In the genomic region with DNA sequence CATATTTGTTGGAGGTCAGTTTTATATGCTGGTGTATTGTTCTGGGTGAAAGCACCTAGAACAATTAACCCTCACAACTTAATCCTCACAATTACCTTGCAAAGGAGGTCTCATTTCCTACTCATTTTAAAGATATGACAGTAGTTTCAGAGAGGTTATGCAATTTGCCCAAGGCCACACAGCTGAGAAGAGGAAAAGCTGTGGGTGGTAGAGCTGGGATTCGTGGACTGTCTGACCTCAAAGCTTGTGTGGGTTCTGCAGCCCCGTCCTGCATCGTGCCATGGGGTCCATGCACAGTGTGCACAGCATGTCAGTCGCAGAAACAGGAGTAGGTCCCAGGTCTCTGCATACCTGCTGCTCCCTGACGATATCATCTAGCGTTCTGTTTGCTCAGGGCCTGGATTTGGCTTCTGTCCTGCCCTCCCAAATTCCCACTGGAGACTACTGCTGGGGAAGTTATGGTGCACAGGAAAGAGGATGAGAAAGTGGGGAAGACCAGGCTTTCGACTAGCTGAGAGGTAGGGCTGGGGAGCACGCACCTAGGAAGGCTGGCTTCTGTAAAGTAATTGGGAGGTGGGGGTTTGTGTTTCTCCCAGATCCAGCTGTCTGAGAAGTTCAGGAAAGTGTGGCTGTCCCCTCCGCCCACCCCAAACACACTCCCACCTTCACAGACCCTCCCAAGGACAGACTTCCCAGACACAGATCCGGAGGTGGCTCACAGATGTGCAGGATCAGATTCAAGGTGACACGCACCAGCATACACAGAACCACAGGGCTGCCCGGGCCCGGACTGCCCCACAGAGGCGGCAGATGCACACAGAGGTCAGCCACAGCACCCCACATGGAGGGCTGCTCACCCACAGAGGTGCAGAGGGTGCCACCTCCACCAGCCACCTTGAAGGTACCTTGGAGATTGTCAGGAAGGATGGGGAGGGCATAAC, we compare ENCODE assay signal across 11 cellular contexts. TPM values are rescaled to one million over a fixed set of nuclear protein-coding genes. Genes with fewer than 3 reads are reported as not detected.
DNase-seq lines count a peak whose midpoint lies in the region; ATAC-seq, FAIRE-seq and TF ChIP-seq lines count a peak whose summit lies in the region.
"Had no signal": no experiment of that assay in that cellular context is flagged by ENCODE, and none has a peak within 500 bp of the region (broad histone marks: within the 10 kb centered on the region; RNA-seq: fewer than 3 reads in every experiment).

No MANE protein-coding gene starts in this region.

- no TSS peak for BruUV-seq in GM12878 (replicated peaks; lab: Mats Ljungman, UMichigan)

- TF ChIP-seq POLR2A in GM12878 (IDR thresholded peaks at IDR 0.05; ENCODE audit: low read depth, low read length): no peak
- TF ChIP-seq POLR2A in testis (IDR thresholded peaks at IDR 0.05): no peak

- WGBS in GM12878 (ENCODE audit: insufficient coverage, insufficient replicate concordance, low lambda C conversion rate, missing lambda C conversion rate): 45% methylated on average over 14 of the region's 14 CpGs
- WGBS in testis, 2 donors: 63 to 68% methylated on average over 9 to 14 of the region's 14 CpGs

- H3K36me3 ChIP-seq in left ventricle myocardium inferior (no peaks in the 10 kb centered on the region), GM12878 (ENCODE audit: control insufficient read depth in 2 of 2, insufficient read depth in 2 of 2, low read length in 1 of 2) (no peaks in the 10 kb centered on the region; a peak in 1 of 4 replicates), lower lobe of right lung (no peaks in the 10 kb centered on the region), testis (ENCODE audit: low read depth, missing control alignments) (no peaks in the 10 kb centered on the region)

- H3K79me2 ChIP-seq in GM12878 (ENCODE audit: control insufficient read depth, insufficient read depth, low read length): no peaks in the 10 kb centered on the region

- H3K4me1 ChIP-seq in left ventricle myocardium inferior (peaks cover 29% of the 10 kb centered on the region), GM12878 (ENCODE audit: control insufficient read depth, insufficient read depth, low read length) (peaks cover 3% of the 10 kb centered on the region), lower lobe of right lung (peaks cover 33% of the 10 kb centered on the region), testis (peaks cover 20% of the 10 kb centered on the region)

- RAD21 ChIA-PET in GM12878 (lab: Charles Lee; ENCODE audit: unreplicated experiment): no interaction called here

- peak overlapping the region; percentile 48 for H3K27ac Mint-ChIP-seq in type B pancreatic cell
- H3K27ac Mint-ChIP-seq: activated CD4-positive, alpha-beta T cell treated with anti-CD3 and anti-CD28 coated beads for 36 hours had no signal

- H3K9me3 ChIP-seq in left ventricle myocardium inferior (replicated peaks): no peaks in the 10 kb centered on the region
- H3K9me3 ChIP-seq in GM12878 (replicated peaks; ENCODE audit: control insufficient read depth, insufficient read depth, low read length): no peaks in the 10 kb centered on the region
- H3K9me3 ChIP-seq in lower lobe of right lung: no peaks in the 10 kb centered on the region
- no peaks in the 10 kb centered on the region for H3K9me3 ChIP-seq in testis

- H2AFZ ChIP-seq in GM12878 (ENCODE audit: control insufficient read depth, low read depth, low read length): no peak overlapping the region

- POLR2A ChIA-PET in GM12878 (lab: Charles Lee): interaction anchor here (0.6 kb wide), 1 partner anchor 193 kb away, joined by 5 read pairs; no protein-coding TSS in a partner anchor

- no peak for TF ChIP-seq CTCF in left ventricle myocardium inferior (IDR thresholded peaks at IDR 0.05; ENCODE audit: borderline replicate concordance)
- no peak for TF ChIP-seq CTCF in GM12878 (IDR thresholded peaks at IDR 0.05 in 2 of 3, conservative IDR thresholded peaks at IDR 0.05 in 1 of 3; ENCODE audit: control insufficient read depth in 2 of 3, extremely low read depth in 1 of 3, insufficient read depth in 1 of 3, low read depth in 3 of 3, low read length in 3 of 3)
- TF ChIP-seq CTCF in lower lobe of right lung (IDR thresholded peaks at IDR 0.05): no peak
- TF ChIP-seq CTCF in type B pancreatic cell (conservative IDR thresholded peaks at IDR 0.05): no peak
- no peak for TF ChIP-seq CTCF in testis (IDR thresholded peaks at IDR 0.05)

- H3K27me3 ChIP-seq in left ventricle myocardium inferior (ENCODE audit: low read depth) (no peaks in the 10 kb centered on the region), GM12878 (replicated peaks in 1 of 2; ENCODE audit: control insufficient read depth in 2 of 2, insufficient read depth in 2 of 2, low read length in 1 of 2) (peaks cover 10 to 22% of the 10 kb centered on the region in 2 experiments), lower lobe of right lung (ENCODE audit: low read depth) (no peaks in the 10 kb centered on the region), testis (no peaks in the 10 kb centered on the region)

- no peak overlapping the region for H3K27ac ChIP-seq in left ventricle myocardium inferior (replicated peaks)
- no peak overlapping the region for H3K27ac ChIP-seq in GM12878 (ENCODE audit: control insufficient read depth, insufficient read depth)
- H3K27ac ChIP-seq in lower lobe of right lung: no peak overlapping the region
- H3K27ac ChIP-seq in testis: no peak overlapping the region

- TF ChIP-seq RAD21 in GM12878 (IDR thresholded peaks at IDR 0.05; ENCODE audit: insufficient read depth, low read depth, low read length): no peak

- H3K9me3 Mint-ChIP-seq in type B pancreatic cell: no peaks in the 10 kb centered on the region

- no peak for TF ChIP-seq EP300 in GM12878 (IDR thresholded peaks at IDR 0.05; ENCODE audit: borderline replicate concordance in 1 of 2, control insufficient read depth in 1 of 2, low read depth in 2 of 2, low read length in 2 of 2)

- no peaks in the 10 kb centered on the region for H4K20me1 ChIP-seq in GM12878 (ENCODE audit: control insufficient read depth, insufficient read depth)

- H3K27me3 Mint-ChIP-seq in type B pancreatic cell: no peaks in the 10 kb centered on the region

- CTCF ChIA-PET in GM12878 (lab: Yijun Ruan, JAX): no interaction called here

- DNase-seq in left ventricle myocardium inferior: no peak
- no peak for DNase-seq in left cardiac atrium
- DNase-seq in GM12878 (ENCODE audit: low read depth, low spot score): no peak
- DNase-seq in lower lobe of right lung: no peak
- no peak for DNase-seq in type B pancreatic cell (ENCODE audit: extremely low spot score, unreplicated experiment)
- no peak for DNase-seq in 8988T
- DNase-seq in testis: no peak
- DNase-seq: activated CD4-positive, alpha-beta T cell treated with anti-CD3 and anti-CD28 coated beads for 36 hours; islet precursor cell had no signal

- no peak for ATAC-seq in left cardiac atrium
- ATAC-seq in GM12878: peak; percentile 34; the same call in 2 of the 3 replicates
- ATAC-seq in lower lobe of right lung: peak in 1 of 2 donors; percentile 10
- no peak for ATAC-seq in GM19023 (IDR thresholded peaks at IDR 0.05; ENCODE audit: unreplicated experiment)
- ATAC-seq: activated CD4-positive, alpha-beta T cell treated with anti-CD3 and anti-CD28 coated beads for 36 hours had no signal

- intact Hi-C loops in left ventricle myocardium inferior (cut with micrococcal nuclease) (no loop called here), left cardiac atrium (cut with DNase I) (no loop called here), GM12878 (cut with micrococcal nuclease; ENCODE audit: unreplicated experiment) (no loop called here), lower lobe of right lung (cut with DNase I) (no loop called here), testis (cut with DNase I; ENCODE audit: low total_unique reads) (no loop called here)

- H3K36me3 Mint-ChIP-seq in type B pancreatic cell: no peaks in the 10 kb centered on the region

- peaks cover 21% of the 10 kb centered on the region for H3K4me1 Mint-ChIP-seq in type B pancreatic cell (ENCODE audit: unreplicated experiment)

- H3K9ac ChIP-seq in GM12878 (ENCODE audit: control insufficient read depth, insufficient read depth, low read length): no peak overlapping the region

- SMC1A ChIA-PET in GM12878 (lab: Charles Lee; ENCODE audit: uncharacterized antibody, unreplicated experiment): interaction anchor here (0.6 kb wide), 1 partner anchor 84 kb away, joined by 3 read pairs; no protein-coding TSS in a partner anchor

- H3K4me3 ChIP-seq in left ventricle myocardium inferior (peak overlapping the region; percentile 80), GM12878 (no peak overlapping the region), lower lobe of right lung (peak overlapping the region; percentile 78), testis (no peak overlapping the region)

- FAIRE-seq in GM12878 (lab: Jason Lieb, UNC): no peak
- FAIRE-seq: colon had no signal

- H3K4me2 ChIP-seq in GM12878 (ENCODE audit: control insufficient read depth, insufficient read depth): no peak overlapping the region

- in situ Hi-C loops in GM12878 (cut with MboI): no loop called here

- peak overlapping the region; percentile 84 for H3K4me3 Mint-ChIP-seq in type B pancreatic cell

RNA-seq across cellular contexts. Expression of a gene that starts 2.0 kb away (rescaled TPM):
- 13.8 TPM for total RNA-seq in left ventricle myocardium inferior
- 10 to 100 TPM; 14.6 to 16.3 TPM for total RNA-seq in left cardiac atrium
- 0.15 TPM in 1 of 2 replicates, not detected in the other for total RNA-seq in GM12878 (2013; cell fraction: nucleolus; rRNA removed)
- 0.44 and 0.56 TPM in 2 replicates for total RNA-seq in GM12878 (2014; rRNA removed)
- total RNA-seq in GM12878 (2014; rRNA removed; fragmentation: Illumina TruSeq; extraction: Trizol): 0.05 and 0.09 TPM in 2 replicates
- total RNA-seq in GM12878 (2021): 0.29 and 0.62 TPM in 2 replicates
- polyA plus RNA-seq in GM12878 (2011; ENCODE audit: low read depth): 0.33 TPM
- polyA plus RNA-seq in GM12878 (2011; rRNA removed): 1.1 and 1.6 TPM in 2 replicates
- polyA plus RNA-seq in GM12878 (2011; cell fraction: cytosol; rRNA removed): 2.1 and 2.7 TPM in 2 replicates
- 3.6 and 5.1 TPM in 2 replicates for polyA plus RNA-seq in GM12878 (2011; cell fraction: nucleus; rRNA removed)
- polyA plus RNA-seq in GM12878 (2012): 0.76 and 1.2 TPM in 2 replicates
- polyA plus RNA-seq in GM12878 (2014; fragmentation: Illumina TruSeq; extraction: Trizol): 0.05 and 0.10 TPM in 2 replicates
- polyA plus RNA-seq in GM12878 (2014; fragmentation: Nextera tagmentation; extraction: Ambion mirVana): under 1 TPM; 0.07 to 0.23 TPM
- 0.08 and 0.38 TPM in 2 replicates for polyA plus RNA-seq in GM12878 (2014; rRNA removed)
- polyA plus RNA-seq in GM12878 (2016; fragmentation: Nextera tagmentation; extraction: Ambion mirVana): under 1 TPM; 0.26 to 0.86 TPM
- 3.9 and 6.3 TPM in 2 replicates for polyA minus RNA-seq in GM12878 (2011; rRNA and poly(A)+ RNA removed)
- 0.27 and 1.2 TPM in 2 replicates for polyA minus RNA-seq in GM12878 (2011; cell fraction: cytosol; rRNA and poly(A)+ RNA removed)
- 0.77 and 0.85 TPM in 2 replicates for polyA minus RNA-seq in GM12878 (2011; cell fraction: nucleus; rRNA and poly(A)+ RNA removed)
- total RNA-seq in lower lobe of right lung: 28.4 TPM
- 26.2 and 37.4 TPM in 2 replicates for total RNA-seq in type B pancreatic cell (ENCODE audit: low replicate concordance)
- 10 to 100 TPM; 24.7 to 32.5 TPM for total RNA-seq in testis
- 50.4 TPM for polyA plus RNA-seq in testis (ENCODE audit: insufficient read depth, low read depth, low replicate concordance)

RNA-seq across cellular contexts. Expression of a gene that starts 13.6 kb away (rescaled TPM):
- total RNA-seq in left ventricle myocardium inferior (5.9 TPM), left cardiac atrium (1 to 10 TPM; 9.0 to 9.6 TPM), GM12878 (2014; rRNA removed) (20.7 and 21.4 TPM in 2 replicates), GM12878 (2014; rRNA removed; fragmentation: Illumina TruSeq; extraction: Trizol) (19.1 and 20.6 TPM in 2 replicates), GM12878 (2021) (24.7 and 31.2 TPM in 2 replicates), lower lobe of right lung (27.3 TPM), type B pancreatic cell (ENCODE audit: low replicate concordance) (28.0 and 42.1 TPM in 2 replicates), testis (100 to 1,000 TPM in 1 of 2 donors, 10 to 100 TPM in 1; 83.3 to 157 TPM)
- 35.7 and 41.6 TPM in 2 replicates for total RNA-seq in GM12878 (2013; cell fraction: nucleolus; rRNA removed)
- polyA plus RNA-seq in GM12878 (2011; ENCODE audit: low read depth): 8.8 TPM
- polyA plus RNA-seq in GM12878 (2011; rRNA removed) (7.3 and 9.4 TPM in 2 replicates), GM12878 (2014; fragmentation: Illumina TruSeq; extraction: Trizol) (17.5 and 20.1 TPM in 2 replicates), GM12878 (2014; fragmentation: Nextera tagmentation; extraction: Ambion mirVana) (1 to 10 TPM; 4.2 to 6.7 TPM), GM12878 (2014; rRNA removed) (20.7 and 21.9 TPM in 2 replicates), GM12878 (2016; fragmentation: Nextera tagmentation; extraction: Ambion mirVana) (10 to 100 TPM; 15.2 to 20.3 TPM), testis (ENCODE audit: insufficient read depth, low read depth, low replicate concordance) (111 TPM)
- polyA plus RNA-seq in GM12878 (2011; cell fraction: cytosol; rRNA removed): 7.2 and 7.7 TPM in 2 replicates
- polyA plus RNA-seq in GM12878 (2011; cell fraction: nucleus; rRNA removed): 39.6 and 44.2 TPM in 2 replicates
- 10.6 and 11.9 TPM in 2 replicates for polyA plus RNA-seq in GM12878 (2012)
- 10.6 and 14.2 TPM in 2 replicates for polyA minus RNA-seq in GM12878 (2011; rRNA and poly(A)+ RNA removed)
- polyA minus RNA-seq in GM12878 (2011; cell fraction: cytosol; rRNA and poly(A)+ RNA removed): 5.3 and 6.9 TPM in 2 replicates
- polyA minus RNA-seq in GM12878 (2011; cell fraction: nucleus; rRNA and poly(A)+ RNA removed): 5.8 and 12.5 TPM in 2 replicates

RNA-seq across cellular contexts. Expression of a gene that starts 23.0 kb away (rescaled TPM):
- total RNA-seq in left ventricle myocardium inferior (10.3 TPM), left cardiac atrium (1 to 10 TPM; 6.3 to 8.0 TPM), GM12878 (2014; rRNA removed) (2.6 and 3.1 TPM in 2 replicates), GM12878 (2014; rRNA removed; fragmentation: Illumina TruSeq; extraction: Trizol) (3.0 and 3.3 TPM in 2 replicates), GM12878 (2021) (3.7 and 4.7 TPM in 2 replicates), lower lobe of right lung (8.6 TPM), type B pancreatic cell (ENCODE audit: low replicate concordance) (5.9 and 12.8 TPM in 2 replicates), testis (10 to 100 TPM; 13.8 to 17.9 TPM)
- total RNA-seq in GM12878 (2013; cell fraction: nucleolus; rRNA removed): 16.5 and 17.6 TPM in 2 replicates
- 1.3 TPM for polyA plus RNA-seq in GM12878 (2011; ENCODE audit: low read depth)
- polyA plus RNA-seq in GM12878 (2011; rRNA removed) (2.5 and 4.1 TPM in 2 replicates), GM12878 (2014; fragmentation: Illumina TruSeq; extraction: Trizol) (3.6 and 7.0 TPM in 2 replicates), GM12878 (2014; fragmentation: Nextera tagmentation; extraction: Ambion mirVana) (1 to 10 TPM; 2.0 to 5.8 TPM), GM12878 (2014; rRNA removed) (1.9 and 2.6 TPM in 2 replicates), GM12878 (2016; fragmentation: Nextera tagmentation; extraction: Ambion mirVana) (1 to 10 TPM; 6.7 TPM), testis (ENCODE audit: insufficient read depth, low read depth, low replicate concordance) (11.2 TPM)
- polyA plus RNA-seq in GM12878 (2011; cell fraction: cytosol; rRNA removed): 3.5 and 4.6 TPM in 2 replicates
- polyA plus RNA-seq in GM12878 (2011; cell fraction: nucleus; rRNA removed): 10.9 and 12.8 TPM in 2 replicates
- 2.1 and 3.8 TPM in 2 replicates for polyA plus RNA-seq in GM12878 (2012)
- polyA minus RNA-seq in GM12878 (2011; rRNA and poly(A)+ RNA removed): 5.2 and 8.1 TPM in 2 replicates
- polyA minus RNA-seq in GM12878 (2011; cell fraction: cytosol; rRNA and poly(A)+ RNA removed): 1.9 and 3.8 TPM in 2 replicates
- 3.9 and 6.8 TPM in 2 replicates for polyA minus RNA-seq in GM12878 (2011; cell fraction: nucleus; rRNA and poly(A)+ RNA removed)

Comparison
In these comparisons a context has a peak if more than half of its experiments do, and no peak if none do; other contexts are left out.
1. H3K4me3 ChIP-seq: peak in left ventricle myocardium inferior (single experiment) and lower lobe of right lung (single experiment); none in GM12878 (single experiment) and testis (0 of 2).